In the genomic region with DNA sequence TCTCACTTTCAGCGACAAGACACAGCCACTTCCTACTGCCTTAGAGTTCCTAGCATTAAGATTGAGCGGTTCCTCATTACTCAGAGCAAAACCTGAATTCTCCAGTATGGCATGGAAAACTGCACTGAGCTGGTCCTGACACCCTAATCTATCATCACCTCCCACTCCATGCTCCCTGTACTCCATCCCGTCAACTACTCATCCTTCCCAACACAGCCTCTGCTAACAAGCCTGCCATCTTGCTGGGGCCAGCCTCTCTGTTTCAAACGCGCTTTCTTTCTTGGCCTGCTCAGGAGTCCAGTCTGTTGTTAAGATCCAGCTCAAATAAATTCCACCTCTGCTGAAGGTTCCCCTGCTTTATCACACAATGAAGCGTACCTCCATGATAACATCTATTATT, we compare ENCODE assay signal across 28 cellular contexts. TPM values are rescaled to one million over a fixed set of nuclear protein-coding genes. Genes with fewer than 3 reads are reported as not detected.
"Had no signal": no experiment of that assay in that cellular context is flagged by ENCODE, and none has a peak within 500 bp of the region (broad histone marks: within the 10 kb centered on the region; RNA-seq: fewer than 3 reads in every experiment).

No MANE protein-coding gene starts in this region.

- DNase-seq: Kasumi-1, MV-4-11, NCI-H1048, NCI-H1105, NCI-H1436 treated with DMSO at 0.1 percent for 48 hours, NCI-H187, NCI-H2029, NCI-H2081 treated with DMSO at 0.1 percent for 48 hours, NCI-H2171, NCI-H226, NCI-H446, NCI-H510A, NCI-H524 treated with DMSO at 0.1 percent for 48 hours, NCI-H774, PC-3, SHP77, SW 1271, T-cell had no signal

- H3K4me3 ChIP-seq: K562 had no signal

- ATAC-seq: K562, Panc1, PC-3, T-cell had no signal

- H3K27ac ChIP-seq: HL-60, KMS-11, RWPE1 had no signal

- H3K4me2 ChIP-seq: KMS-11 had no signal

- FAIRE-seq: HTR-8/SVneo, K562 had no signal

- H3K9ac ChIP-seq: KMS-11 had no signal

RNA-seq across cellular contexts. Expression of a gene that starts 12.0 kb away (rescaled TPM):
- total RNA-seq: PC-3 had no signal

RNA-seq across cellular contexts. Expression of a gene that starts 12.2 kb away (rescaled TPM):
- total RNA-seq: K562, MCF 10A, OCI-LY7, PC-3, SK-MEL-5 had no signal
- polyA plus RNA-seq: IgD-negative memory B cell had no signal
